In the genomic region with DNA sequence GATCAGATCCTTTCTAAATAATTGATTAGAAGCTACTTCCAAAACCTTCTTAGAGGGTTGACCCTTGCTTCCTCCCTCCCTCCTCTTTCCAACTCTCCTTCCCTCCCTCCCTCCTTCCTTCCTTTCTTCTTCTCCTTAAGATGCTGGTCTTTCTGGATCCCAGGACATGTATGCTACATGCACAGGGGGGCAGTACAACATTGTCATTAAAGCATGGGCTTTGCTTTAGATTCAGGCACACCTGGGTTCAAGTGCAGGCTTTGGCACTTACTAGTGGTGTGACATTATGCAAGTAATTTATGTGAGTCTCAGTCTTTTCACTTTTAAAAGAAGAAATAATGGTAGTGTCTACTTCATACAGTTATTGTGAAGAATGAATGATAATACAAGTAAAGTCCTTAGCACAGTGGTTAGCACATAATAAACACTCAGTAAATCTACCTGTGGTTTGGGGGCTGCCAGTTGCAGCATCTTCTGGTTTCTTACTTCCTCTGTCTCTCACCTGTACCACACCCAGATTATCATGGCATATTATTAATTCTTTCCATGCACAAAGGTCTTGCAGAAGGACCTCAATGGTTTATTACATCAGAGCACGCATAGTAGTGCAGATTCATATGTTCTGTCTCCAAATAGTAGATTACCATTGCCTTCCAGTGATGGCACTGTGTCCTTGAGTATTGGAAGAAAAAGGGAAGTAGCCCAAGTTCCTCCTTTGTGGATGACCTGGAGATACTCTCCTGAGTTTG, we compare ENCODE assay signal across 10 cellular contexts.
DNase-seq lines count a peak whose midpoint lies in the region; ATAC-seq, FAIRE-seq and TF ChIP-seq lines count a peak whose summit lies in the region.
"Had no signal": no experiment of that assay in that cellular context is flagged by ENCODE, and none has a peak within 500 bp of the region (broad histone marks: within the 10 kb centered on the region; RNA-seq: fewer than 3 reads in every experiment).

No MANE protein-coding gene starts in this region.

- peak in 1 of 7 experiments; percentile 30 for DNase-seq in CD8-positive, alpha-beta T cell
- DNase-seq in GM18507 (ENCODE audit: extremely low spot score, insufficient read length, low read depth) (no peak), SKM-1 (lab: John Stamatoyannopoulos, UW; ENCODE audit: unreplicated experiment) (peak; percentile 63), immature natural killer cell (peak; percentile 53 to 66 (median 63))
- DNase-seq in activated CD4-positive, CD25-positive, alpha-beta regulatory T cell (lab: John Stamatoyannopoulos, UW), result no peak
- DNase-seq: head of caudate nucleus, nucleus accumbens had no signal

- H3K36me3 ChIP-seq in CD8-positive, alpha-beta T cell (ENCODE audit: insufficient read depth, low read length), result no peaks in the 10 kb centered on the region

- H3K27ac Mint-ChIP-seq in CD8-positive, alpha-beta T cell, result peak overlapping the region; percentile 4
- peak overlapping the region; percentile 92 to 99 (median 96) for H3K27ac Mint-ChIP-seq in immature natural killer cell

- H3K4me3 Mint-ChIP-seq in CD8-positive, alpha-beta T cell, result no peak overlapping the region
- peak overlapping the region; percentile 3 to 69 (median 54) for H3K4me3 Mint-ChIP-seq in immature natural killer cell

- H3K4me1 ChIP-seq in CD8-positive, alpha-beta T cell (ENCODE audit: insufficient read depth, low read length), result peaks cover 9% of the 10 kb centered on the region

- ATAC-seq in CD8-positive, alpha-beta T cell, result peak; percentile 59
- ATAC-seq in HG03135 (IDR thresholded peaks at IDR 0.05; ENCODE audit: unreplicated experiment) (no peak), HG03565 (IDR thresholded peaks at IDR 0.05; ENCODE audit: unreplicated experiment) (no peak), HG02588 (IDR thresholded peaks at IDR 0.05; ENCODE audit: unreplicated experiment) (no peak)

- CTCF ChIA-PET in CD8-positive, alpha-beta T cell (lab: Charles Lee), result interaction anchor here (1.3 to 1.4 kb wide), 3 partner anchors 14 to 900 kb away, joined by 5 to 7 read pairs (median 5); no protein-coding TSS in a partner anchor

- no peak for TF ChIP-seq CTCF in CD8-positive, alpha-beta T cell (IDR thresholded peaks at IDR 0.05)

- H3K27ac ChIP-seq in CD8-positive, alpha-beta T cell (ENCODE audit: low read depth, low read length), result no peak overlapping the region

- H3K27me3 ChIP-seq in CD8-positive, alpha-beta T cell (ENCODE audit: insufficient read depth, low read length), result no peaks in the 10 kb centered on the region

- POLR2A ChIA-PET in CD8-positive, alpha-beta T cell (lab: Charles Lee), result interaction anchor here (1.5 kb wide), 1 partner anchor 79 kb away, joined by 3 read pairs; no protein-coding TSS in a partner anchor

- peaks cover 37% of the 10 kb centered on the region for H3K4me1 Mint-ChIP-seq in CD8-positive, alpha-beta T cell (ENCODE audit: low read depth)
- H3K4me1 Mint-ChIP-seq in immature natural killer cell, result peaks cover 68 to 74% of the 10 kb centered on the region in 2 donors

- no peaks in the 10 kb centered on the region for H3K9me3 ChIP-seq in CD8-positive, alpha-beta T cell (ENCODE audit: low read length)

- H3K9me3 Mint-ChIP-seq in CD8-positive, alpha-beta T cell, result no peaks in the 10 kb centered on the region
- no peaks in the 10 kb centered on the region for H3K9me3 Mint-ChIP-seq in immature natural killer cell

- intact Hi-C loops in CD8-positive, alpha-beta T cell (cut with DNase I, micrococcal nuclease), result loop anchor here (5.0 to 10.0 kb wide), 4 partner anchors 478 to 1270 kb away; partner anchors contain the start of gene NR3C1 (in 1 of the 2)

- peak; percentile 59 for FAIRE-seq in GM18507 (lab: Jason Lieb, UNC)

- H3K27me3 Mint-ChIP-seq in CD8-positive, alpha-beta T cell (ENCODE audit: low read depth), result no peaks in the 10 kb centered on the region
- H3K27me3 Mint-ChIP-seq in immature natural killer cell (ENCODE audit: low read depth in 3 of 3), result peaks cover 2 to 5% (median 5%) of the 10 kb centered on the region in 3 donors

- H3K36me3 Mint-ChIP-seq in CD8-positive, alpha-beta T cell, result peaks cover 35% of the 10 kb centered on the region
- H3K36me3 Mint-ChIP-seq in immature natural killer cell, result peaks cover 7 to 9% (median 8%) of the 10 kb centered on the region in 3 donors

- no peak overlapping the region for H3K4me3 ChIP-seq in CD8-positive, alpha-beta T cell (ENCODE audit: low read depth, low read length)

Comparison
In these comparisons a context has a peak if more than half of its experiments do, and no peak if none do; other contexts are left out.
1. DNase-seq: peak in SKM-1 (single experiment) and immature natural killer cell (3 of 3); none in GM18507 (single experiment) and activated CD4-positive, CD25-positive, alpha-beta regulatory T cell (0 of 4).